Comparison of ENCODE assay signal across 21 cellular contexts in genomic region chrX:38890963-38891362, GRCh38.
DNase-seq lines count a peak whose midpoint lies in the region; ATAC-seq, FAIRE-seq and TF ChIP-seq lines count a peak whose summit lies in the region.
"Had no signal": no experiment of that assay in that cellular context is flagged by ENCODE, and none has a peak within 500 bp of the region (broad histone marks: within the 10 kb centered on the region; RNA-seq: fewer than 3 reads in every experiment).

No MANE protein-coding gene starts in this region.

- POLR2A ChIA-PET in Caco-2 (lab: Charles Lee): no interaction called here

- no peak overlapping the region for H3K4me3 Mint-ChIP-seq in stimulated activated naive B cell treated with anti-CD40 and anti-IgM and Interleukin-4, amounts not matched to agents 10 μg/mL and 1 μg/mL and 100 μg/mL, for 72 hours
- H3K4me3 Mint-ChIP-seq in Caco-2 (ENCODE audit: unreplicated experiment): no peak overlapping the region
- H3K4me3 Mint-ChIP-seq: CD4-positive, alpha-beta T cell had no signal

- peak; percentile 83 to 96 (median 85) for ATAC-seq in right lobe of liver
- no peak for ATAC-seq in stimulated activated naive B cell treated with anti-CD40 and anti-IgM and Interleukin-4, amounts not matched to agents 10 μg/mL and 1 μg/mL and 100 μg/mL, for 72 hours (replicated peaks)
- ATAC-seq: PC-3 had no signal

- H3K27ac ChIP-seq in SJCRH30: peak overlapping the region; percentile 83
- H3K27ac ChIP-seq in right lobe of liver: peak overlapping the region in 1 of 3 donors; percentile 11
- H3K27ac ChIP-seq in left ventricle myocardium inferior (replicated peaks): no peak overlapping the region

- H3K4me1 ChIP-seq in SJCRH30: peaks cover 18% of the 10 kb centered on the region
- H3K4me1 ChIP-seq in right lobe of liver: peaks cover 0 to 7% (median 2%) of the 10 kb centered on the region in 4 donors
- no peaks in the 10 kb centered on the region for H3K4me1 ChIP-seq in Caco-2
- no peaks in the 10 kb centered on the region for H3K4me1 ChIP-seq in left ventricle myocardium inferior
- H3K4me1 ChIP-seq: BE2C had no signal

- peaks cover 8 to 18% of the 10 kb centered on the region in 2 donors for H3K4me1 Mint-ChIP-seq in stimulated activated naive B cell treated with anti-CD40 and anti-IgM and Interleukin-4, amounts not matched to agents 10 μg/mL and 1 μg/mL and 100 μg/mL, for 72 hours
- no peaks in the 10 kb centered on the region for H3K4me1 Mint-ChIP-seq in Caco-2 (ENCODE audit: low read depth, unreplicated experiment)

- no peak for TF ChIP-seq POLR2A in right lobe of liver (IDR thresholded peaks at IDR 0.05)

- no peaks in the 10 kb centered on the region for H3K27me3 ChIP-seq in SJCRH30
- no peaks in the 10 kb centered on the region for H3K27me3 ChIP-seq in right lobe of liver
- H3K27me3 ChIP-seq in Caco-2 (replicated peaks; ENCODE audit: control insufficient read depth, insufficient read depth, low read length): no peaks in the 10 kb centered on the region
- no peaks in the 10 kb centered on the region for H3K27me3 ChIP-seq in left ventricle myocardium inferior (ENCODE audit: low read depth)
- H3K27me3 ChIP-seq: BE2C had no signal

- H3K36me3 Mint-ChIP-seq in stimulated activated naive B cell treated with anti-CD40 and anti-IgM and Interleukin-4, amounts not matched to agents 10 μg/mL and 1 μg/mL and 100 μg/mL, for 72 hours: no peaks in the 10 kb centered on the region
- no peaks in the 10 kb centered on the region for H3K36me3 Mint-ChIP-seq in Caco-2 (ENCODE audit: insufficient read depth, unreplicated experiment)

- 25% methylated on average over 4 of the region's 6 CpGs for WGBS in right lobe of liver (ENCODE audit: insufficient coverage, low coverage, low lambda C conversion rate, missing lambda C conversion rate)

- BruUV-seq in Caco-2 (replicated peaks; lab: Mats Ljungman, UMichigan): no TSS peak

- H3K9me3 ChIP-seq in SJCRH30 (replicated peaks): no peaks in the 10 kb centered on the region
- no peaks in the 10 kb centered on the region for H3K9me3 ChIP-seq in right lobe of liver
- H3K9me3 ChIP-seq in Caco-2: no peaks in the 10 kb centered on the region
- H3K9me3 ChIP-seq in left ventricle myocardium inferior (replicated peaks): no peaks in the 10 kb centered on the region
- H3K9me3 ChIP-seq: BE2C had no signal

- peaks cover 0 to 17% of the 10 kb centered on the region in 2 donors for H3K27me3 Mint-ChIP-seq in stimulated activated naive B cell treated with anti-CD40 and anti-IgM and Interleukin-4, amounts not matched to agents 10 μg/mL and 1 μg/mL and 100 μg/mL, for 72 hours
- H3K27me3 Mint-ChIP-seq in Caco-2 (ENCODE audit: insufficient read depth, unreplicated experiment): no peaks in the 10 kb centered on the region
- H3K27me3 Mint-ChIP-seq: CD4-positive, alpha-beta T cell had no signal

- no peak overlapping the region for H3K4me3 ChIP-seq in SJCRH30
- H3K4me3 ChIP-seq in right lobe of liver: no peak overlapping the region
- no peak overlapping the region for H3K4me3 ChIP-seq in Caco-2 (ENCODE audit: low read depth, low read length)
- no peak overlapping the region for H3K4me3 ChIP-seq in left ventricle myocardium inferior

- H3K9me3 Mint-ChIP-seq in stimulated activated naive B cell treated with anti-CD40 and anti-IgM and Interleukin-4, amounts not matched to agents 10 μg/mL and 1 μg/mL and 100 μg/mL, for 72 hours: no peaks in the 10 kb centered on the region
- no peaks in the 10 kb centered on the region for H3K9me3 Mint-ChIP-seq in Caco-2 (ENCODE audit: unreplicated experiment)
- H3K9me3 Mint-ChIP-seq: CD4-positive, alpha-beta T cell had no signal

- FAIRE-seq in GM19239 (lab: Jason Lieb, UNC): peak; percentile 49

- TF ChIP-seq CTCF in right lobe of liver (IDR thresholded peaks at IDR 0.05) (no peak), Caco-2 (IDR thresholded peaks at IDR 0.05; ENCODE audit: insufficient read depth in 1 of 2, low read depth in 1 of 2, low read length in 1 of 2, severe bottlenecking in 1 of 2, unreplicated experiment in 1 of 2) (no peak), left ventricle myocardium inferior (IDR thresholded peaks at IDR 0.05; ENCODE audit: borderline replicate concordance) (no peak)

- DNase-seq in GM19239 (ENCODE audit: insufficient read length, low spot score) (no peak), SJCRH30 (no peak), right lobe of liver (no peak), NCI-H774 (lab: John Stamatoyannopoulos, UW) (no peak), Caco-2 (no peak), left ventricle myocardium inferior (no peak)
- DNase-seq in stimulated activated naive B cell treated with anti-CD40 and anti-IgM and Interleukin-4, amounts not matched to agents 10 μg/mL and 1 μg/mL and 100 μg/mL, for 72 hours: no peak
- DNase-seq: BE2C; CD4-positive, alpha-beta T cell; COR-L47; DMS 273 treated with DMSO at 0.1 percent for 48 hours; H7; KBM-7; NCI-H1105 treated with DMSO at 0.1 percent for 48 hours; NCI-H1694; NCI-H2081; NCI-H2171; NCI-H345; NCI-H524; PC-3; Right ventricle myocardium superior had no signal

- CTCF ChIA-PET in Caco-2 (lab: Charles Lee): no interaction called here

- intact Hi-C loops in right lobe of liver (cut with DNase I): no loop called here
- intact Hi-C loops in Caco-2 (cut with micrococcal nuclease; ENCODE audit: unreplicated experiment): no loop called here
- intact Hi-C loops in left ventricle myocardium inferior (cut with micrococcal nuclease): no loop called here

- peak overlapping the region; percentile 42 for H3K27ac Mint-ChIP-seq in stimulated activated naive B cell treated with anti-CD40 and anti-IgM and Interleukin-4, amounts not matched to agents 10 μg/mL and 1 μg/mL and 100 μg/mL, for 72 hours
- no peak overlapping the region for H3K27ac Mint-ChIP-seq in Caco-2 (ENCODE audit: unreplicated experiment)
- H3K27ac Mint-ChIP-seq: CD4-positive, alpha-beta T cell had no signal

- H3K36me3 ChIP-seq in SJCRH30: no peaks in the 10 kb centered on the region
- no peaks in the 10 kb centered on the region for H3K36me3 ChIP-seq in right lobe of liver
- H3K36me3 ChIP-seq in Caco-2 (ENCODE audit: control insufficient read depth, insufficient read depth, low read length): no peaks in the 10 kb centered on the region
- no peaks in the 10 kb centered on the region for H3K36me3 ChIP-seq in left ventricle myocardium inferior
- H3K36me3 ChIP-seq: BE2C had no signal

Comparison
In these comparisons a context has a peak if more than half of its experiments do, and no peak if none do; other contexts are left out.
1. ATAC-seq: peak in right lobe of liver (4 of 4); none in stimulated activated naive B cell treated with anti-CD40 and anti-IgM and Interleukin-4, amounts not matched to agents 10 μg/mL and 1 μg/mL and 100 μg/mL, for 72 hours (0 of 2).